19 cellular contexts compared by ENCODE assay signal in genomic region chr4:78136109-78137081, GRCh38.
DNase-seq lines count a peak whose midpoint lies in the region; ATAC-seq, FAIRE-seq and TF ChIP-seq lines count a peak whose summit lies in the region.
"Had no signal": no experiment of that assay in that cellular context is flagged by ENCODE, and none has a peak within 500 bp of the region (broad histone marks: within the 10 kb centered on the region; RNA-seq: fewer than 3 reads in every experiment).

No MANE protein-coding gene starts in this region.

- no peak overlapping the region for H3K14ac ChIP-seq in H9 (ENCODE audit: insufficient read depth, low read length)

- H3K27ac Mint-ChIP-seq in H9 (no peak overlapping the region), neural crest cell (ENCODE audit: unreplicated experiment) (peak overlapping the region; percentile 28)
- H3K27ac Mint-ChIP-seq: CD4-positive, CD25-positive, alpha-beta regulatory T cell; IgD-negative memory B cell had no signal

- H3K4me3 ChIP-seq in A549: no peak overlapping the region

- H4K91ac ChIP-seq in H9 (ENCODE audit: insufficient read length, low read depth, low read length): no peak overlapping the region

- H3K79me1 ChIP-seq in H9 (ENCODE audit: insufficient read depth, low read depth, low read length, poor library complexity, severe bottlenecking): no peaks in the 10 kb centered on the region

- H3K36me3 Mint-ChIP-seq in H9 (ENCODE audit: insufficient read depth in 1 of 3, low read depth in 3 of 3) (peaks cover 0 to 9% (median 5%) of the 10 kb centered on the region in 3 experiments; a peak in 4 of 7 replicates), neural crest cell (ENCODE audit: low read depth) (no peaks in the 10 kb centered on the region)
- H3K36me3 Mint-ChIP-seq: CD4-positive, CD25-positive, alpha-beta regulatory T cell had no signal

- no peak for FAIRE-seq in A549 (lab: Jason Lieb, UNC)
- FAIRE-seq: D721Med, H1 had no signal

- H3K27ac ChIP-seq in A549 (peak overlapping the region; percentile 50 to 63; a peak in 5 of 6 replicates), H9 (ENCODE audit: insufficient read length, low read depth, low read length) (no peak overlapping the region)

- no peak overlapping the region for H4K5ac ChIP-seq in H9 (ENCODE audit: insufficient read length, low read depth, low read length)

- H3K4ac ChIP-seq in H9 (ENCODE audit: low read depth, low read length): no peak overlapping the region

- H3K79me2 ChIP-seq in H9 (ENCODE audit: insufficient read depth, low read length): peaks cover 11% of the 10 kb centered on the region; the same call in 1 of the 2 replicates

- H2BK12ac ChIP-seq in H9 (ENCODE audit: insufficient read length, low read depth, low read length): no peak overlapping the region

- H2AFZ ChIP-seq in H9 (ENCODE audit: low read length): no peak overlapping the region

- H3K4me3 Mint-ChIP-seq in H9: no peak overlapping the region
- H3K4me3 Mint-ChIP-seq in neural crest cell: no peak overlapping the region
- H3K4me3 Mint-ChIP-seq: CD4-positive, CD25-positive, alpha-beta regulatory T cell; IgD-negative memory B cell had no signal

- H3K9me3 ChIP-seq in A549 (no peaks in the 10 kb centered on the region), H9 (ENCODE audit: control insufficient read depth, low read depth, low read length) (no peaks in the 10 kb centered on the region)

- POLR2A ChIA-PET in A549 (lab: Yijun Ruan, JAX): no interaction called here

- H4K8ac ChIP-seq in H9 (replicated peaks; ENCODE audit: insufficient read length, low read depth, low read length): peak overlapping the region; percentile 13

- H3K27me3 Mint-ChIP-seq in H9 (ENCODE audit: low read depth): no peaks in the 10 kb centered on the region
- no peaks in the 10 kb centered on the region for H3K27me3 Mint-ChIP-seq in neural crest cell (ENCODE audit: low read depth)
- H3K27me3 Mint-ChIP-seq: CD4-positive, CD25-positive, alpha-beta regulatory T cell; IgD-negative memory B cell had no signal

- TF ChIP-seq CTCF in A549 (IDR thresholded peaks at IDR 0.05) (no peak), H9 (conservative IDR thresholded peaks at IDR 0.05) (no peak), neural crest cell (conservative IDR thresholded peaks at IDR 0.05) (no peak)

- H3K4me1 ChIP-seq in A549: peaks cover 31% of the 10 kb centered on the region
- peaks cover 3% of the 10 kb centered on the region for H3K4me1 ChIP-seq in H9 (ENCODE audit: insufficient read depth, low read length)

- H3K18ac ChIP-seq in H9 (ENCODE audit: insufficient read length, low read depth, low read length): no peak overlapping the region

- H3K56ac ChIP-seq in H9 (ENCODE audit: insufficient read length, low read depth, low read length): no peak overlapping the region

- TF ChIP-seq POLR2A in A549 (IDR thresholded peaks at IDR 0.05; ENCODE audit: low read length): no peak

- no peak overlapping the region for H2BK15ac ChIP-seq in H9 (ENCODE audit: low read depth, low read length)

- TF ChIP-seq EP300 in A549 (IDR thresholded peaks at IDR 0.05): no peak

- CTCF ChIA-PET in A549 (lab: Yijun Ruan, JAX): no interaction called here

- TF ChIP-seq RAD21 in A549 (conservative IDR thresholded peaks at IDR 0.05 in 1 of 2, IDR thresholded peaks at IDR 0.05 in 1 of 2): no peak

- ATAC-seq in A549 (peak in 1 of 2 experiments; percentile 71; a peak in 3 of 6 replicates), GM21786 (IDR thresholded peaks at IDR 0.05; ENCODE audit: unreplicated experiment) (no peak), GM19035 (IDR thresholded peaks at IDR 0.05; ENCODE audit: unreplicated experiment) (no peak)
- ATAC-seq: PC-3 had no signal

- no peak overlapping the region for H2AK5ac ChIP-seq in H9 (ENCODE audit: insufficient read length, low read length)

- H3K9me3 Mint-ChIP-seq in H9 (peaks cover 5% of the 10 kb centered on the region in 2 experiments; a peak in 2 of 5 replicates), neural crest cell (peaks cover 4% of the 10 kb centered on the region)

- DNase-seq in A549 (ENCODE audit: low read depth in 1 of 2, low spot score in 1 of 2) (peak in 1 of 2 experiments; percentile 35), H9 (no peak), astrocyte of the hippocampus (ENCODE audit: low read depth, low spot score) (peak; percentile 33), neural crest cell (ENCODE audit: low read depth, low spot score) (no peak), NAMALWA (ENCODE audit: low spot score) (no peak), NCI-H2227 (lab: John Stamatoyannopoulos, UW; ENCODE audit: unreplicated experiment) (no peak)
- DNase-seq: AML-193; CD4-positive, CD25-positive, alpha-beta regulatory T cell; DMS79 treated with DMSO at 0.1 percent for 48 hours; GDM1; NCI-H1436; NCI-H2081; NCI-H526; PC-3 had no signal

- no peaks in the 10 kb centered on the region for H3K23me2 ChIP-seq in H9 (ENCODE audit: insufficient read length, low read depth, low read length, poor library complexity, severe bottlenecking)

- no peak overlapping the region for H2BK5ac ChIP-seq in H9 (ENCODE audit: insufficient read length, low read length)

- no peak overlapping the region for H2BK20ac ChIP-seq in H9 (ENCODE audit: low read depth, low read length, poor library complexity, severe bottlenecking)

- WGBS in A549 (ENCODE audit: missing lambda C conversion rate): 31% methylated on average over 8 of the region's 8 CpGs
- WGBS in H9 (ENCODE audit: extremely low coverage, insufficient read length, low lambda C conversion rate): no CpG with 5 or more reads among the region's 8 CpGs

- no peak overlapping the region for H3T11ph ChIP-seq in H9 (ENCODE audit: low read length)

- H4K20me1 ChIP-seq in H9 (ENCODE audit: control insufficient read depth, insufficient read depth, insufficient read length): no peaks in the 10 kb centered on the region

- no peak overlapping the region for H3K9ac ChIP-seq in H9 (ENCODE audit: extremely low read depth, insufficient read length, low read length)

- H3K23ac ChIP-seq in H9 (ENCODE audit: insufficient read length, low read depth, low read length): no peak overlapping the region

- H3K4me1 Mint-ChIP-seq in H9 (peaks cover 10 to 14% of the 10 kb centered on the region in 2 experiments), neural crest cell (peaks cover 14% of the 10 kb centered on the region)
- H3K4me1 Mint-ChIP-seq: CD4-positive, CD25-positive, alpha-beta regulatory T cell; IgD-negative memory B cell had no signal

- H3K4me2 ChIP-seq in A549 (peak overlapping the region; percentile 71), H9 (ENCODE audit: insufficient read depth, insufficient read length, low read length) (no peak overlapping the region)

- H3K27me3 ChIP-seq in H9 (ENCODE audit: insufficient read depth, low read length): no peaks in the 10 kb centered on the region

- H2BK120ac ChIP-seq in H9 (ENCODE audit: low read depth, low read length, poor library complexity, severe bottlenecking): no peak overlapping the region

TF ChIP-seq in A549, 52 proteins besides CTCF, POLR2A, EP300 and RAD21:
- TF ChIP-seq ELK1 (IDR thresholded peaks at IDR 0.05; ENCODE audit: low read depth, low read length) (no peak), ESRRA (IDR thresholded peaks at IDR 0.05; ENCODE audit: borderline replicate concordance, low read length) (no peak), HDAC2 (IDR thresholded peaks at IDR 0.05) (no peak), NFE2L2 (conservative IDR thresholded peaks at IDR 0.05; ENCODE audit: low read length) (no peak), POLR2AphosphoS2 (conservative IDR thresholded peaks at IDR 0.05; ENCODE audit: low read length) (no peak), HOXB13 (CRISPR knock-in tag; IDR thresholded peaks at IDR 0.05; ENCODE audit: low read depth) (no peak), PHF8 (IDR thresholded peaks at IDR 0.05; ENCODE audit: borderline replicate concordance, low read depth) (no peak), MYC (IDR thresholded peaks at IDR 0.05; ENCODE audit: borderline replicate concordance, low read length) (no peak), RFX5 (IDR thresholded peaks at IDR 0.05) (no peak), CHD2 (IDR thresholded peaks at IDR 0.05; ENCODE audit: low read length, partially characterized antibody) (no peak), RCOR1 (IDR thresholded peaks at IDR 0.05; ENCODE audit: low read depth, low read length) (no peak), JUNB (IDR thresholded peaks at IDR 0.05) (no peak), CBX8 (IDR thresholded peaks at IDR 0.05) (no peak), HOXB5 (CRISPR knock-in tag; IDR thresholded peaks at IDR 0.05) (no peak), MAFK (IDR thresholded peaks at IDR 0.05; ENCODE audit: partially characterized antibody) (no peak), PBX3 (IDR thresholded peaks at IDR 0.05) (no peak)
